Comparison of ENCODE assay signal across 1 cellular context in the genomic region with DNA sequence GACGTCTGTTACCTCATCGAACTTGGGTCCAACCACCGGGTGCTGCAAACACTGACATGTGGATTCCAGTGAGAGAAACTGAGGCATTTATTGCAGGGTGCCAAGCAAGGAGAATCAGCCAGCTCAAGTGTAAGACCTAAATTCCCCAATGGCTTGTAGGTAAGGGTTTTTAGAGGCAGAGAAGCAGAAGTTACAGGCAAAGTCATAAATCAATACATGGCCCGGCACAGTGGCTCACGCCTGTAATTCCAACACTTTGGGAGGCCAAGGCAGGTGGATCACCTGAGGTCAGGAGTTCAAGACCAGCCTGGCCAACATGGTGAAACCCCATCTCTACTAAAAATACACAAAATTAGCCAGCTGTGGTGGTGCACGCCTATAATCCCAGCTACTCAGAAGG.
TF ChIP-seq lines count a peak whose summit lies in the region.

No MANE protein-coding gene starts in this region.

TF ChIP-seq in K562, 482 proteins besides CTCF, POLR2A, EP300 and RAD21:
- TF ChIP-seq SMARCA5 (IDR thresholded peaks at IDR 0.05): 0 out of 2 replicates have a peak, but pooled peaks have one; percentile 2
- TF ChIP-seq, protein P1, sequence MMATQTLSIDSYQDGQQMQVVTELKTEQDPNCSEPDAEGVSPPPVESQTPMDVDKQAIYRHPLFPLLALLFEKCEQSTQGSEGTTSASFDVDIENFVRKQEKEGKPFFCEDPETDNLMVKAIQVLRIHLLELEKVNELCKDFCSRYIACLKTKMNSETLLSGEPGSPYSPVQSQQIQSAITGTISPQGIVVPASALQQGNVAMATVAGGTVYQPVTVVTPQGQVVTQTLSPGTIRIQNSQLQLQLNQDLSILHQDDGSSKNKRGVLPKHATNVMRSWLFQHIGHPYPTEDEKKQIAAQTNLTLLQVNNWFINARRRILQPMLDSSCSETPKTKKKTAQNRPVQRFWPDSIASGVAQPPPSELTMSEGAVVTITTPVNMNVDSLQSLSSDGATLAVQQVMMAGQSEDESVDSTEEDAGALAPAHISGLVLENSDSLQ (IDR thresholded peaks at IDR 0.05): peak; percentile 70
- TF ChIP-seq, protein P2, sequence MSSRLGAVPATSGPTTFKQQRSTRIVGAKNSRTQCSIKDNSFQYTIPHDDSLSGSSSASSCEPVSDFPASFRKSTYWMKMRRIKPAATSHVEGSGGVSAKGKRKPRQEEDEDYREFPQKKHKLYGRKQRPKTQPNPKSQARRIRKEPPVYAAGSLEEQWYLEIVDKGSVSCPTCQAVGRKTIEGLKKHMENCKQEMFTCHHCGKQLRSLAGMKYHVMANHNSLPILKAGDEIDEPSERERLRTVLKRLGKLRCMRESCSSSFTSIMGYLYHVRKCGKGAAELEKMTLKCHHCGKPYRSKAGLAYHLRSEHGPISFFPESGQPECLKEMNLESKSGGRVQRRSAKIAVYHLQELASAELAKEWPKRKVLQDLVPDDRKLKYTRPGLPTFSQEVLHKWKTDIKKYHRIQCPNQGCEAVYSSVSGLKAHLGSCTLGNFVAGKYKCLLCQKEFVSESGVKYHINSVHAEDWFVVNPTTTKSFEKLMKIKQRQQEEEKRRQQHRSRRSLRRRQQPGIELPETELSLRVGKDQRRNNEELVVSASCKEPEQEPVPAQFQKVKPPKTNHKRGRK (tag; IDR thresholded peaks at IDR 0.05): 0 out of 2 replicates have a peak, but pooled peaks have one; percentile 20
- TF ChIP-seq MEIS2 (IDR thresholded peaks at IDR 0.05; ENCODE audit: partially characterized antibody): peak; percentile 66
